10 cellular contexts compared by ENCODE assay signal in the genomic region with DNA sequence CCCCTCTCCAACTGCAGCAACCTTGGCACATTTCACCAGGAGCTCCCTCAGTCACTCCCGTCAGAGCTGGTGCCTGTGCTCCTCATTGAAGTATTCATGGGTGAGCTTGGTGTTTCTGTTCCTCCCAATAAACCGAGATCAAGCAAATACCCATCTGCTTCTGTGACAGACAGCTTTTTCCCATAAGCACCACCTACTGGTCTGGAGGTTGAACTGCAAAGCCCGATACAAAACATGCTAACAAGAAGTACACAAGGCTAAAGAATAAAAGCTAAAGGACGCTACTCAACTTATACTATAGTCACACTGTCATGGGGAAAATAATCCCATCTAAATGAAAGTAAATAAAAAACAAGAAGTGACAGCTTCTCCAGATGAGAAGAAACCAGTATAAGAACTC.
DNase-seq lines count a peak whose midpoint lies in the region; ATAC-seq and TF ChIP-seq lines count a peak whose summit lies in the region.
"Had no signal": no experiment of that assay in that cellular context is flagged by ENCODE, and none has a peak within 500 bp of the region (broad histone marks: within the 10 kb centered on the region; RNA-seq: fewer than 3 reads in every experiment).

No MANE protein-coding gene starts in this region.

- POLR2A ChIA-PET in activated CD8-positive, alpha-beta T cell treated with anti-CD3 and anti-CD28 coated beads for 36 hours (lab: Charles Lee): no interaction called here
- POLR2A ChIA-PET in activated CD8-positive, alpha-beta T cell treated with anti-CD3 and anti-CD28 coated beads, Interleukin-2, amount 10 ng/mL, durations not matched to agents 7 days and 5 days (lab: Charles Lee): no interaction called here

- no peaks in the 10 kb centered on the region for H4K20me1 ChIP-seq in SU-DHL-6 (ENCODE audit: low read depth, low read length)

- H3K27ac ChIP-seq in SU-DHL-6 (ENCODE audit: low read depth, low read length) (no peak overlapping the region), Peyer's patch (no peak overlapping the region)
- H3K27ac ChIP-seq: gastroesophageal sphincter had no signal

- peak overlapping the region; percentile 49 for H3K9ac ChIP-seq in SU-DHL-6 (ENCODE audit: low read length)

- peak overlapping the region; percentile 38 for H2AFZ ChIP-seq in SU-DHL-6 (ENCODE audit: low read depth, low read length, severe bottlenecking)

- peak; percentile 18 for DNase-seq in activated CD8-positive, alpha-beta T cell treated with anti-CD3 and anti-CD28 coated beads for 36 hours
- no peak for DNase-seq in activated CD8-positive, alpha-beta T cell treated with anti-CD3 and anti-CD28 coated beads, Interleukin-2, amount 10 ng/mL, durations not matched to agents 7 days and 5 days
- no peak for DNase-seq in progenitor cell of endocrine pancreas (ENCODE audit: low spot score, unreplicated experiment)
- no peak for DNase-seq in OCI-M2 (lab: John Stamatoyannopoulos, UW; ENCODE audit: unreplicated experiment)
- no peak for DNase-seq in Peyer's patch

- no peak overlapping the region for H3K27ac Mint-ChIP-seq in activated CD8-positive, alpha-beta T cell treated with anti-CD3 and anti-CD28 coated beads for 36 hours
- H3K27ac Mint-ChIP-seq in activated CD8-positive, alpha-beta T cell treated with anti-CD3 and anti-CD28 coated beads, Interleukin-2, amount 10 ng/mL, durations not matched to agents 7 days and 5 days: no peak overlapping the region
- no peak overlapping the region for H3K27ac Mint-ChIP-seq in progenitor cell of endocrine pancreas

- no peaks in the 10 kb centered on the region for H3K36me3 ChIP-seq in SU-DHL-6 (ENCODE audit: low read length)
- H3K36me3 ChIP-seq in Peyer's patch: no peaks in the 10 kb centered on the region
- H3K36me3 ChIP-seq: gastroesophageal sphincter had no signal

- H3K36me3 Mint-ChIP-seq in activated CD8-positive, alpha-beta T cell treated with anti-CD3 and anti-CD28 coated beads for 36 hours (ENCODE audit: low read depth): no peaks in the 10 kb centered on the region
- H3K36me3 Mint-ChIP-seq in activated CD8-positive, alpha-beta T cell treated with anti-CD3 and anti-CD28 coated beads, Interleukin-2, amount 10 ng/mL, durations not matched to agents 7 days and 5 days (ENCODE audit: low read depth): no peaks in the 10 kb centered on the region
- no peaks in the 10 kb centered on the region for H3K36me3 Mint-ChIP-seq in progenitor cell of endocrine pancreas (ENCODE audit: insufficient read depth)

- TF ChIP-seq POLR2A in Peyer's patch (IDR thresholded peaks at IDR 0.05): no peak

- no peaks in the 10 kb centered on the region for H3K4me1 ChIP-seq in Peyer's patch
- H3K4me1 ChIP-seq: gastroesophageal sphincter had no signal

- H3K9me2 ChIP-seq in SU-DHL-6 (replicated peaks; ENCODE audit: insufficient read depth, low read length): no peaks in the 10 kb centered on the region

- H3K4me1 Mint-ChIP-seq in activated CD8-positive, alpha-beta T cell treated with anti-CD3 and anti-CD28 coated beads for 36 hours (ENCODE audit: low read depth): no peaks in the 10 kb centered on the region
- H3K4me1 Mint-ChIP-seq in activated CD8-positive, alpha-beta T cell treated with anti-CD3 and anti-CD28 coated beads, Interleukin-2, amount 10 ng/mL, durations not matched to agents 7 days and 5 days (ENCODE audit: low read depth): no peaks in the 10 kb centered on the region
- H3K4me1 Mint-ChIP-seq in progenitor cell of endocrine pancreas (ENCODE audit: low read depth): no peaks in the 10 kb centered on the region
- H3K4me1 Mint-ChIP-seq: CD4-positive, alpha-beta memory T cell had no signal

- peak; percentile 51 for TF ChIP-seq CTCF in activated CD8-positive, alpha-beta T cell treated with anti-CD3 and anti-CD28 coated beads for 36 hours (IDR thresholded peaks at IDR 0.05)
- TF ChIP-seq CTCF in SU-DHL-6 (IDR thresholded peaks at IDR 0.05; ENCODE audit: insufficient read depth, low read length, poor library complexity, severe bottlenecking) (peak; percentile 79), progenitor cell of endocrine pancreas (IDR thresholded peaks at IDR 0.05; ENCODE audit: unreplicated experiment) (peak; percentile 36), Peyer's patch (IDR thresholded peaks at IDR 0.05) (peak in 1 of 6 experiments; percentile 10)

- intact Hi-C loops in activated CD8-positive, alpha-beta T cell treated with anti-CD3 and anti-CD28 coated beads for 36 hours (cut with micrococcal nuclease): no loop called here

- H3K9me3 Mint-ChIP-seq in activated CD8-positive, alpha-beta T cell treated with anti-CD3 and anti-CD28 coated beads for 36 hours: peaks cover 2% of the 10 kb centered on the region
- H3K9me3 Mint-ChIP-seq in activated CD8-positive, alpha-beta T cell treated with anti-CD3 and anti-CD28 coated beads, Interleukin-2, amount 10 ng/mL, durations not matched to agents 7 days and 5 days (ENCODE audit: insufficient read depth): no peaks in the 10 kb centered on the region
- peaks cover 4% of the 10 kb centered on the region for H3K9me3 Mint-ChIP-seq in progenitor cell of endocrine pancreas (ENCODE audit: low read depth)

- ATAC-seq in activated CD8-positive, alpha-beta T cell treated with anti-CD3 and anti-CD28 coated beads for 36 hours: peak; percentile 58
- ATAC-seq in activated CD8-positive, alpha-beta T cell treated with anti-CD3 and anti-CD28 coated beads, Interleukin-2, amount 10 ng/mL, durations not matched to agents 7 days and 5 days: no peak
- ATAC-seq in HG02759 (IDR thresholded peaks at IDR 0.05; ENCODE audit: unreplicated experiment) (peak; percentile 83), HG03135 (IDR thresholded peaks at IDR 0.05; ENCODE audit: unreplicated experiment) (no peak)
- ATAC-seq: gastroesophageal sphincter had no signal

- peak overlapping the region; percentile 47 for H3K4me3 ChIP-seq in SU-DHL-6 (ENCODE audit: insufficient read depth, low read length, poor library complexity, severe bottlenecking)
- H3K4me3 ChIP-seq in Peyer's patch: no peak overlapping the region
- H3K4me3 ChIP-seq: gastroesophageal sphincter had no signal

- H3K27me3 ChIP-seq in SU-DHL-6 (ENCODE audit: low read length) (no peaks in the 10 kb centered on the region), Peyer's patch (no peaks in the 10 kb centered on the region)
- H3K27me3 ChIP-seq: gastroesophageal sphincter had no signal

- H3K79me2 ChIP-seq in SU-DHL-6 (ENCODE audit: insufficient read depth, low read length): no peaks in the 10 kb centered on the region

- no peak overlapping the region for H3K4me3 Mint-ChIP-seq in activated CD8-positive, alpha-beta T cell treated with anti-CD3 and anti-CD28 coated beads for 36 hours
- H3K4me3 Mint-ChIP-seq in activated CD8-positive, alpha-beta T cell treated with anti-CD3 and anti-CD28 coated beads, Interleukin-2, amount 10 ng/mL, durations not matched to agents 7 days and 5 days: no peak overlapping the region
- no peak overlapping the region for H3K4me3 Mint-ChIP-seq in progenitor cell of endocrine pancreas (ENCODE audit: low read depth)

- CTCF ChIA-PET in activated CD8-positive, alpha-beta T cell treated with anti-CD3 and anti-CD28 coated beads for 36 hours (lab: Charles Lee): interaction anchor here (0.9 to 1.5 kb wide), 11 partner anchors 8 to 266 kb away, joined by 3 to 9 read pairs (median 3); no protein-coding TSS in a partner anchor
- CTCF ChIA-PET in activated CD8-positive, alpha-beta T cell treated with anti-CD3 and anti-CD28 coated beads, Interleukin-2, amount 10 ng/mL, durations not matched to agents 7 days and 5 days (lab: Charles Lee): interaction anchor here (0.7 to 1.5 kb wide), 7 partner anchors 9 to 252 kb away, joined by 3 to 9 read pairs (median 3); no protein-coding TSS in a partner anchor

- peaks cover 3% of the 10 kb centered on the region for H3K27me3 Mint-ChIP-seq in activated CD8-positive, alpha-beta T cell treated with anti-CD3 and anti-CD28 coated beads for 36 hours
- H3K27me3 Mint-ChIP-seq in activated CD8-positive, alpha-beta T cell treated with anti-CD3 and anti-CD28 coated beads, Interleukin-2, amount 10 ng/mL, durations not matched to agents 7 days and 5 days (ENCODE audit: low read depth): peaks cover 3% of the 10 kb centered on the region
- no peaks in the 10 kb centered on the region for H3K27me3 Mint-ChIP-seq in progenitor cell of endocrine pancreas

- H3K9me3 ChIP-seq in SU-DHL-6 (ENCODE audit: insufficient read depth, low read length) (no peaks in the 10 kb centered on the region), Peyer's patch (no peaks in the 10 kb centered on the region)
- H3K9me3 ChIP-seq: gastroesophageal sphincter had no signal

- H3F3A ChIP-seq in SU-DHL-6 (ENCODE audit: insufficient read depth): no peaks in the 10 kb centered on the region

- peak overlapping the region; percentile 57 for H3K4me2 ChIP-seq in SU-DHL-6 (ENCODE audit: low read depth, low read length, poor library complexity, severe bottlenecking)

Comparison
In these comparisons a context has a peak if more than half of its experiments do, and no peak if none do; other contexts are left out.
1. ATAC-seq: peak in activated CD8-positive, alpha-beta T cell treated with anti-CD3 and anti-CD28 coated beads for 36 hours (single experiment) and HG02759 (single experiment); none in activated CD8-positive, alpha-beta T cell treated with anti-CD3 and anti-CD28 coated beads, Interleukin-2, amount 10 ng/mL, durations not matched to agents 7 days and 5 days (single experiment) and HG03135 (single experiment).